Comparison of ENCODE assay signal across 10 cellular contexts in genomic region chr15:59327942-59328341, GRCh38. TPM values are rescaled to one million over a fixed set of nuclear protein-coding genes. Genes with fewer than 3 reads are reported as not detected.
A peak's percentile ranks its signal among the peaks of the same experiment; 100 is the strongest.
DNase-seq lines count a peak whose midpoint lies in the region; ATAC-seq and TF ChIP-seq lines count a peak whose summit lies in the region.
"Had no signal": no experiment of that assay in that cellular context is flagged by ENCODE, and none has a peak within 500 bp of the region (broad histone marks: within the 10 kb centered on the region; RNA-seq: fewer than 3 reads in every experiment).

No MANE protein-coding gene starts in this region.

- no peak overlapping the region for H2AK5ac ChIP-seq in neuronal stem cell (ENCODE audit: low read depth, low read length)

- no peak overlapping the region for H4K91ac ChIP-seq in neuronal stem cell (ENCODE audit: low read depth, low read length, poor library complexity)

- H2BK120ac ChIP-seq in neuronal stem cell (ENCODE audit: low read depth, low read length), result no peak overlapping the region

- no peak overlapping the region for H3K4me3 Mint-ChIP-seq in activated naive CD4-positive, alpha-beta T cell treated with anti-CD3 and anti-CD28 coated beads for 36 hours
- H3K4me3 Mint-ChIP-seq: activated naive CD8-positive, alpha-beta T cell had no signal

- no peak overlapping the region for H3K14ac ChIP-seq in neuronal stem cell (ENCODE audit: low read length)

- peak overlapping the region in 1 of 2 donors; percentile 10 for H3K27ac ChIP-seq in aorta (ENCODE audit: low read depth in 1 of 2, low read length in 2 of 2)
- H3K27ac ChIP-seq in neuronal stem cell (replicated peaks; ENCODE audit: low read length), result no peak overlapping the region
- no peak overlapping the region for H3K27ac ChIP-seq in prostate gland

- CTCF ChIA-PET in activated naive CD4-positive, alpha-beta T cell treated with anti-CD3 and anti-CD28 coated beads for 36 hours (lab: Charles Lee), result no interaction called here

- H2BK5ac ChIP-seq in neuronal stem cell (ENCODE audit: low read length), result no peak overlapping the region

- TF ChIP-seq CTCF in prostate gland (IDR thresholded peaks at IDR 0.05), result no peak

- H2AFZ ChIP-seq in neuronal stem cell (ENCODE audit: low read length), result no peak overlapping the region

- H3K9me3 Mint-ChIP-seq in activated naive CD4-positive, alpha-beta T cell treated with anti-CD3 and anti-CD28 coated beads for 36 hours, result no peaks in the 10 kb centered on the region

- no peak overlapping the region for H3K18ac ChIP-seq in neuronal stem cell (ENCODE audit: low read length)

- H3K4me2 ChIP-seq in neuronal stem cell (ENCODE audit: insufficient read depth, low read length, poor library complexity, severe bottlenecking), result no peak overlapping the region

- H3K9ac ChIP-seq in neuronal stem cell (ENCODE audit: low read depth, low read length, poor library complexity), result no peak overlapping the region

- H3K4me1 ChIP-seq in aorta (ENCODE audit: control insufficient read depth in 1 of 2, insufficient read depth in 2 of 2, low read length in 2 of 2), result peaks cover 5 to 10% of the 10 kb centered on the region in 2 donors
- H3K4me1 ChIP-seq in neuronal stem cell (ENCODE audit: control insufficient read depth in 2 of 2, insufficient read depth in 1 of 2, low read depth in 1 of 2, low read length in 2 of 2), result no peaks in the 10 kb centered on the region
- no peaks in the 10 kb centered on the region for H3K4me1 ChIP-seq in prostate gland (replicated peaks)

- H3K23ac ChIP-seq in neuronal stem cell (ENCODE audit: low read depth, low read length, poor library complexity), result no peak overlapping the region

- H3K36me3 ChIP-seq in aorta (ENCODE audit: control insufficient read depth in 1 of 2, insufficient read depth in 2 of 2, low read length in 1 of 2), result no peaks in the 10 kb centered on the region
- no peaks in the 10 kb centered on the region for H3K36me3 ChIP-seq in neuronal stem cell (replicated peaks in 1 of 2; ENCODE audit: control insufficient read depth in 2 of 2, insufficient read depth in 2 of 2, low read length in 2 of 2)
- no peaks in the 10 kb centered on the region for H3K36me3 ChIP-seq in prostate gland

- DNase-seq in activated naive CD4-positive, alpha-beta T cell treated with anti-CD3 and anti-CD28 coated beads for 36 hours, result peak; percentile 5
- no peak for DNase-seq in activated naive CD4-positive, alpha-beta T cell (lab: John Stamatoyannopoulos, UW)
- DNase-seq in UCSD-AML1 (lab: John Stamatoyannopoulos, UW; ENCODE audit: unreplicated experiment) (peak; percentile 30), aorta (no peak), neuronal stem cell (ENCODE audit: low spot score) (no peak), prostate gland (ENCODE audit: low spot score) (no peak)
- DNase-seq: GDM1 had no signal

- H4K8ac ChIP-seq in neuronal stem cell (ENCODE audit: low read depth, low read length), result no peak overlapping the region

- H3K4me1 Mint-ChIP-seq in activated naive CD4-positive, alpha-beta T cell treated with anti-CD3 and anti-CD28 coated beads for 36 hours (ENCODE audit: low read depth), result no peaks in the 10 kb centered on the region

- H3K4me3 ChIP-seq in aorta (ENCODE audit: low read length in 2 of 2), result no peak overlapping the region
- no peak overlapping the region for H3K4me3 ChIP-seq in neuronal stem cell (ENCODE audit: low read length in 2 of 2)
- no peak overlapping the region for H3K4me3 ChIP-seq in prostate gland

- H3K4ac ChIP-seq in neuronal stem cell (ENCODE audit: low read length), result no peak overlapping the region

- H2BK12ac ChIP-seq in neuronal stem cell (ENCODE audit: low read length), result no peak overlapping the region

- H3K27me3 ChIP-seq in aorta (ENCODE audit: control insufficient read depth in 1 of 2, insufficient read depth in 2 of 2, low read length in 1 of 2) (no peaks in the 10 kb centered on the region), neuronal stem cell (ENCODE audit: control insufficient read depth in 3 of 3, insufficient read depth in 3 of 3, low read depth in 1 of 3, low read length in 3 of 3) (no peaks in the 10 kb centered on the region), prostate gland (replicated peaks; ENCODE audit: insufficient read depth) (no peaks in the 10 kb centered on the region)

- no peak overlapping the region for H2BK15ac ChIP-seq in neuronal stem cell (ENCODE audit: low read length)

- WGBS in aorta, 2 donors, result 85 to 92% methylated on average over 3 of the region's 3 CpGs
- WGBS in neuronal stem cell (ENCODE audit: extremely low coverage in 2 of 2, insufficient read length in 2 of 2, insufficient replicate concordance in 1 of 2), 2 donors, result no CpG with 5 or more reads among the region's 3 CpGs
- 65% methylated on average over 3 of the region's 3 CpGs for WGBS in prostate gland

- no peak for TF ChIP-seq POLR2A in prostate gland (IDR thresholded peaks at IDR 0.05)

- no peaks in the 10 kb centered on the region for H3K79me1 ChIP-seq in neuronal stem cell (ENCODE audit: low read depth, low read length)

- no peaks in the 10 kb centered on the region for H3K36me3 Mint-ChIP-seq in activated naive CD4-positive, alpha-beta T cell treated with anti-CD3 and anti-CD28 coated beads for 36 hours (ENCODE audit: low read depth)
- H3K36me3 Mint-ChIP-seq: activated naive CD8-positive, alpha-beta T cell had no signal

- H3K9me3 ChIP-seq in aorta (ENCODE audit: control insufficient read depth, low read length) (no peaks in the 10 kb centered on the region), neuronal stem cell (replicated peaks in 1 of 2; ENCODE audit: control insufficient read depth in 2 of 2, insufficient read depth in 1 of 2, low read depth in 1 of 2, low read length in 2 of 2) (no peaks in the 10 kb centered on the region), prostate gland (no peaks in the 10 kb centered on the region)

- peak; percentile 57 for ATAC-seq in HG02798 (IDR thresholded peaks at IDR 0.05; ENCODE audit: poor library complexity, unreplicated experiment)
- peak; percentile 19 for ATAC-seq in aorta (ENCODE audit: low FRiP score)
- no peak for ATAC-seq in GM19328 (IDR thresholded peaks at IDR 0.05; ENCODE audit: unreplicated experiment)

- intact Hi-C loops in activated naive CD4-positive, alpha-beta T cell treated with anti-CD3 and anti-CD28 coated beads for 36 hours (cut with micrococcal nuclease), result no loop called here
- intact Hi-C loops in aorta (cut with DNase I) (no loop called here), prostate gland (cut with DNase I) (no loop called here)

- no peak overlapping the region for H3K27ac Mint-ChIP-seq in activated naive CD4-positive, alpha-beta T cell treated with anti-CD3 and anti-CD28 coated beads for 36 hours
- H3K27ac Mint-ChIP-seq: activated naive CD8-positive, alpha-beta T cell had no signal

- H3K27me3 Mint-ChIP-seq in activated naive CD4-positive, alpha-beta T cell treated with anti-CD3 and anti-CD28 coated beads for 36 hours (ENCODE audit: low read depth), result no peaks in the 10 kb centered on the region

RNA-seq across cellular contexts. Expression of gene MYO1E, which starts 44.7 kb away (rescaled TPM):
- 1 to 10 TPM; 1.4 to 2.9 TPM for total RNA-seq in activated naive CD4-positive, alpha-beta T cell treated with anti-CD3 and anti-CD28 coated beads for 36 hours
- total RNA-seq in aorta (100 to 1,000 TPM; 163 to 225 TPM), prostate gland (10 to 100 TPM; 66.3 to 92.0 TPM)
- 10 to 100 TPM; 44.6 to 47.3 TPM for polyA plus RNA-seq in aorta
- polyA plus RNA-seq in neuronal stem cell (2013, experiment 1 of 2), result 7.1 TPM
- polyA plus RNA-seq in neuronal stem cell (2013, experiment 2 of 2), result 7.4 TPM

Comparison
In these comparisons a context has a peak if more than half of its experiments do, and no peak if none do; other contexts are left out.
1. DNase-seq: peak in activated naive CD4-positive, alpha-beta T cell treated with anti-CD3 and anti-CD28 coated beads for 36 hours (single experiment) and UCSD-AML1 (single experiment); none in activated naive CD4-positive, alpha-beta T cell (0 of 4), aorta (0 of 2), neuronal stem cell (single experiment) and prostate gland (single experiment).
2. RNA of gene MYO1E, which starts 44.7 kb away (total RNA-seq): 163 to 225 TPM in aorta and 66.3 to 92.0 TPM in prostate gland; 1.4 to 2.9 TPM in activated naive CD4-positive, alpha-beta T cell treated with anti-CD3 and anti-CD28 coated beads for 36 hours; every median in the first group is over 10 times any median in the second.